Comparison of ENCODE assay signal across 8 cellular contexts in the genomic region with DNA sequence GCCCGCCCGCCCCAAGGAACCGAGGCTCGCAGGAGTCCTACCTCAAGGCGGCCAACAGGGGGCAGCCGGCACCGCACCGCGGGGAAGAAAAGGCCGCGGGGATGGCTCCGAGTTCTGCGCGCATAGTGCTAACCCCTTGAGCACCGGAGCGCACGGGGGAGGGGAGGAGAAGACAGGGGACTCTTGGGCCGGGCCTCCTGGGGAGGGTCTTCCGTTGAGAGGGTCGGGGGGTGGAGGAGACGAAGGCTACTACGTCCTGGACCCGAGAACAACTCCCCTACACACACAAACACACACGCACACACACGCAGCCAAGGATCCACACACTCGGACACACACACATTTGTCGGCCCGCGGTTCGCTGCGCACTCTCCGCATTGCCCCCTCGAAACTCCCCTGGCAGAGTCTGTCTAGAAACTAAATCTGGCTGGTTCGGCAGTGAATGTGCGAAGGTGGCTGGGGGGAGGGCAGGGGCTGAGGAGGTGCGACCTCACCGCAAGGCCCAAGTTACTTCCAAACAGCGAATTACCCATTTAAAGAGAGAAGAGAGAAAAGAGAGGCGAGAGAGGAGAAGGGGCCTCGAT. TPM values are rescaled to one million over a fixed set of nuclear protein-coding genes. Genes with fewer than 3 reads are reported as not detected.
DNase-seq lines count a peak whose midpoint lies in the region; ATAC-seq, FAIRE-seq and TF ChIP-seq lines count a peak whose summit lies in the region.

No MANE protein-coding gene starts in this region.

- TF ChIP-seq POLR2A in IMR-90 (IDR thresholded peaks at IDR 0.05; ENCODE audit: low read depth, low read length) = no peak; the same call in 1 of the 2 replicates
- TF ChIP-seq POLR2A in H1 (IDR thresholded peaks at IDR 0.05; ENCODE audit: control extremely low read depth in 1 of 2, low read depth in 2 of 2, low read length in 2 of 2) = no peak

- no TSS peak for BruUV-seq in IMR-90 (replicated peaks; lab: Mats Ljungman, UMichigan)

- H2AK5ac ChIP-seq in IMR-90 (ENCODE audit: low read depth, low read length) (peak overlapping the region; percentile 99), H1 (ENCODE audit: low read depth, low read length) (no peak overlapping the region)

- 3% methylated on average over 7 of the region's 40 CpGs; no CpG with 5 or more reads in 1 of the 2 experiments for WGBS in IMR-90 (ENCODE audit: extremely low coverage in 2 of 2, insufficient read length in 1 of 2), 2 experiments
- WGBS in SK-N-SH (ENCODE audit: low lambda C conversion rate) = 7% methylated on average over 24 of the region's 40 CpGs
- WGBS in H1 (ENCODE audit: extremely low coverage in 1 of 2, insufficient coverage in 1 of 2, insufficient read length in 1 of 2, insufficient replicate concordance in 2 of 2, low coverage in 1 of 2, low lambda C conversion rate in 2 of 2, missing lambda C conversion rate in 1 of 2), 2 experiments = 1% methylated on average over 21 of the region's 40 CpGs; no CpG with 5 or more reads in 1 of the 2 experiments
- WGBS in lung, 2 donors = 4% methylated on average over 32 to 40 of the region's 40 CpGs

- H3K79me2 ChIP-seq in SK-N-SH (ENCODE audit: insufficient read depth) = peaks cover 77% of the 10 kb centered on the region
- no peaks in the 10 kb centered on the region for H3K79me2 ChIP-seq in H1 (ENCODE audit: control insufficient read depth in 1 of 2, insufficient read depth in 2 of 2, low read length in 2 of 2)

- H3K23me2 ChIP-seq in H1 (ENCODE audit: low read depth, low read length) = peaks cover 66% of the 10 kb centered on the region

- H3K27ac ChIP-seq in IMR-90 (ENCODE audit: insufficient read depth, low read length) (peak overlapping the region; percentile 98), SK-N-SH (ENCODE audit: low read depth in 2 of 2, low read length in 1 of 2) (peak overlapping the region; percentile 24 to 88; a peak in 3 of 4 replicates), H1 (ENCODE audit: low read depth, low read length) (no peak overlapping the region), lung (ENCODE audit: low read depth in 1 of 2, low read length in 1 of 2) (peak overlapping the region in 1 of 2 donors; percentile 80)

- intact Hi-C loops in IMR-90 (cut with micrococcal nuclease) = loop anchor here (1.0 to 10.0 kb wide), 14 partner anchors 217 to 766 kb away; no protein-coding TSS in a partner anchor

- TF ChIP-seq RAD21 in IMR-90 (IDR thresholded peaks at IDR 0.05; ENCODE audit: low read length) (peak; percentile 77), SK-N-SH (IDR thresholded peaks at IDR 0.05; ENCODE audit: low read length) (peak; percentile 71), H1 (IDR thresholded peaks at IDR 0.05 in 1 of 2, conservative IDR thresholded peaks at IDR 0.05 in 1 of 2; ENCODE audit: low read depth in 2 of 2, low read length in 2 of 2) (peak; percentile 82 to 83)

- H3K4ac ChIP-seq in IMR-90 (ENCODE audit: low read depth, low read length) (peak overlapping the region; percentile 98), H1 (replicated peaks; ENCODE audit: insufficient read length, low read depth, low read length) (no peak overlapping the region)

- H3K9ac ChIP-seq in IMR-90 (ENCODE audit: low read depth, low read length) = peak overlapping the region; percentile 100
- peak overlapping the region; percentile 96 for H3K9ac ChIP-seq in SK-N-SH
- H3K9ac ChIP-seq in H1 (replicated peaks in 1 of 4; ENCODE audit: extremely low read depth in 1 of 4, low read depth in 3 of 4, low read length in 3 of 4) = 0 out of 7 replicates have a peak overlapping the region, but pooled peaks of 1 of the 4 experiments have one; percentile 19

- H4K20me1 ChIP-seq in IMR-90 (ENCODE audit: insufficient read depth, low read length) = no peaks in the 10 kb centered on the region
- no peaks in the 10 kb centered on the region for H4K20me1 ChIP-seq in SK-N-SH (ENCODE audit: insufficient read depth)
- peaks cover 5 to 12% of the 10 kb centered on the region in 2 experiments for H4K20me1 ChIP-seq in H1 (replicated peaks in 1 of 2; ENCODE audit: control insufficient read depth in 1 of 2, insufficient read depth in 2 of 2, low read length in 2 of 2)

- H3K27me3 ChIP-seq in IMR-90 (ENCODE audit: control insufficient read depth, insufficient read depth, low read length) = no peaks in the 10 kb centered on the region
- no peaks in the 10 kb centered on the region for H3K27me3 ChIP-seq in SK-N-SH (ENCODE audit: insufficient read depth)
- H3K27me3 ChIP-seq in H1 (replicated peaks in 1 of 4; ENCODE audit: control insufficient read depth in 3 of 4, extremely low read depth in 1 of 4, insufficient read depth in 3 of 4, low read length in 3 of 4) = peaks cover 29 to 86% (median 74%) of the 10 kb centered on the region in 4 experiments
- peaks cover 2% of the 10 kb centered on the region for H3K27me3 ChIP-seq in lung (ENCODE audit: control insufficient read depth, insufficient read depth)

- peaks cover 9% of the 10 kb centered on the region for H3F3A ChIP-seq in SK-N-SH (replicated peaks; ENCODE audit: insufficient read depth)

- H2BK5ac ChIP-seq in IMR-90 (ENCODE audit: low read depth, low read length, poor library complexity, severe bottlenecking) (peak overlapping the region; percentile 95), H1 (ENCODE audit: low read depth, low read length) (peak overlapping the region; percentile 86; the same call in 1 of the 2 replicates)

- peak; percentile 28 for FAIRE-seq in H1 (lab: Jason Lieb, UNC)

- H3K9me2 ChIP-seq in SK-N-SH = no peaks in the 10 kb centered on the region

- H3K4me3 ChIP-seq in IMR-90 (ENCODE audit: insufficient read depth, low read depth, low read length) (peak overlapping the region; percentile 89), SK-N-SH (ENCODE audit: low read depth in 2 of 2, low read length in 1 of 2) (peak overlapping the region; percentile 78 to 83), H1 (ENCODE audit: extremely low read depth in 1 of 4, insufficient read depth in 2 of 4, low read depth in 3 of 4, low read length in 4 of 4) (peak overlapping the region; percentile 42 to 90 (median 70)), lung (peak overlapping the region; percentile 24)

- peak overlapping the region; percentile 98 for H2BK120ac ChIP-seq in IMR-90 (ENCODE audit: low read depth, low read length)
- H2BK120ac ChIP-seq in H1 (replicated peaks; ENCODE audit: low read depth, low read length) = no peak overlapping the region

- dilution Hi-C loops in IMR-90 (cut with HindIII; ENCODE audit: low sequenced_read_pairs, unreplicated experiment) = no loop called here

- H2BK20ac ChIP-seq in IMR-90 (ENCODE audit: low read depth, low read length) (peak overlapping the region; percentile 86; the same call in 1 of the 2 replicates), H1 (ENCODE audit: low read length) (peak overlapping the region; percentile 72; the same call in 1 of the 2 replicates)

- H3K18ac ChIP-seq in IMR-90 (ENCODE audit: low read depth, low read length) (peak overlapping the region; percentile 96), H1 (ENCODE audit: extremely low read depth, low read length) (peak overlapping the region; percentile 73; the same call in 1 of the 2 replicates)

- POLR2A ChIA-PET in IMR-90 (lab: Charles Lee; ENCODE audit: unreplicated experiment) (interaction anchor here (0.6 to 1.9 kb wide), 4 partner anchors 9 to 406 kb away, joined by 3 to 8 read pairs (median 6); no protein-coding TSS in a partner anchor), SK-N-SH (lab: Yijun Ruan, JAX) (no interaction called here), H1 (lab: Charles Lee; ENCODE audit: partially characterized antibody) (interaction anchor here (0.7 to 1.3 kb wide), 2 partner anchors 87 to 135 kb away, joined by 3 read pairs; no protein-coding TSS in a partner anchor)

- TF ChIP-seq EP300 in SK-N-SH (IDR thresholded peaks at IDR 0.05; ENCODE audit: borderline replicate concordance in 1 of 2, low read depth in 1 of 2, low read length in 1 of 2) = no peak
- TF ChIP-seq EP300 in H1 (IDR thresholded peaks at IDR 0.05; ENCODE audit: borderline replicate concordance in 1 of 2, low read depth in 2 of 2, low read length in 2 of 2) = no peak

- H4K91ac ChIP-seq in IMR-90 (ENCODE audit: insufficient read depth, low read depth, low read length) (peak overlapping the region; percentile 99), H1 (replicated peaks; ENCODE audit: insufficient read length, low read length) (no peak overlapping the region)

- peak overlapping the region; percentile 89 for H2AFZ ChIP-seq in IMR-90 (replicated peaks; ENCODE audit: low read length, poor library complexity)
- peak overlapping the region; percentile 74; the same call in 1 of the 2 replicates for H2AFZ ChIP-seq in SK-N-SH (ENCODE audit: low read depth)
- H2AFZ ChIP-seq in H1 (ENCODE audit: low read length) = peak overlapping the region; percentile 60; the same call in 1 of the 2 replicates

- H2BK15ac ChIP-seq in IMR-90 (ENCODE audit: low read depth, low read length) (peak overlapping the region; percentile 97; the same call in 2 of the 3 replicates), H1 (ENCODE audit: low read length) (no peak overlapping the region)

- H3K36me3 ChIP-seq in IMR-90 (ENCODE audit: control insufficient read depth, insufficient read depth, low read length) (peaks cover 21% of the 10 kb centered on the region), SK-N-SH (replicated peaks in 1 of 2; ENCODE audit: control insufficient read depth in 1 of 2, insufficient read depth in 2 of 2, low read length in 1 of 2) (peaks cover 5 to 6% of the 10 kb centered on the region in 2 experiments), H1 (ENCODE audit: control insufficient read depth in 2 of 4, insufficient read depth in 4 of 4, low read length in 3 of 4) (no peaks in the 10 kb centered on the region), lung (ENCODE audit: control insufficient read depth in 2 of 2, insufficient read depth in 2 of 2, low read length in 2 of 2) (no peaks in the 10 kb centered on the region)

- TF ChIP-seq CTCF in IMR-90 (conservative IDR thresholded peaks at IDR 0.05; ENCODE audit: low read depth, low read length) (peak; percentile 66), SK-N-SH (IDR thresholded peaks at IDR 0.05) (peak; percentile 47), H1 (IDR thresholded peaks at IDR 0.05; ENCODE audit: control extremely low read depth in 1 of 3, insufficient read depth in 1 of 3, low read depth in 1 of 3, low read length in 3 of 3) (peak in 2 of 3 experiments; percentile 65 to 74; a peak in 3 of 4 replicates), lung (IDR thresholded peaks at IDR 0.05; ENCODE audit: control extremely low read depth, extremely low read depth) (peak; percentile 22)

- H4K5ac ChIP-seq in IMR-90 (ENCODE audit: low read depth, low read length) = peak overlapping the region; percentile 91
- H4K5ac ChIP-seq in H1 (ENCODE audit: insufficient read length, low read depth, low read length) = peak overlapping the region; percentile 73

- CTCF ChIA-PET in IMR-90 (lab: Yijun Ruan, JAX) = interaction anchor here (1.3 kb wide), 1 partner anchor 412 kb away, joined by 3 read pairs; no protein-coding TSS in a partner anchor
- CTCF ChIA-PET in SK-N-SH (lab: Yijun Ruan, JAX) = interaction anchor here (0.8 to 4.1 kb wide), 9 partner anchors 9 to 766 kb away, joined by 3 to 24 read pairs (median 3); no protein-coding TSS in a partner anchor
- CTCF ChIA-PET in H1 (lab: Charles Lee; ENCODE audit: partially characterized antibody) = interaction anchor here (0.7 to 3.2 kb wide), 9 partner anchors 59 to 265 kb away, joined by 3 to 18 read pairs (median 3); no protein-coding TSS in a partner anchor

- DNase-seq in DMS153 treated with DMSO at 0.1 percent for 48 hours (lab: John Stamatoyannopoulos, UW; ENCODE audit: unreplicated experiment) (peak; percentile 14), IMR-90 (peak; percentile 88), SK-N-SH (peak; percentile 92), H1 (ENCODE audit: low read depth in 1 of 2, low spot score in 2 of 2) (peak in 1 of 2 experiments; percentile 89), lung (ENCODE audit: low spot score) (peak; percentile 78), OCI-M2 (lab: John Stamatoyannopoulos, UW; ENCODE audit: unreplicated experiment) (no peak)
- peak; percentile 64 for DNase-seq in stimulated activated naive CD8-positive, alpha-beta T cell treated with anti-CD3 and anti-CD28 coated beads, Interleukin-15, Interleukin-2, amounts not matched to agents 100 U/mL and 50 U/mL, for 24 hours

- peak overlapping the region; percentile 98 for H2AK9ac ChIP-seq in IMR-90 (replicated peaks; ENCODE audit: low read depth, low read length, poor library complexity)

- H2BK12ac ChIP-seq in H1 (ENCODE audit: low read depth, low read length) = peak overlapping the region; percentile 45

- H3K79me1 ChIP-seq in IMR-90 (ENCODE audit: low read depth in 1 of 2, low read length in 2 of 2) (peaks cover 0 to 26% of the 10 kb centered on the region in 2 experiments; a peak in 1 of 4 replicates), H1 (ENCODE audit: low read depth, low read length) (no peaks in the 10 kb centered on the region)

- ATAC-seq in GM21390 (IDR thresholded peaks at IDR 0.05; ENCODE audit: unreplicated experiment) = peak; percentile 64
- peak; percentile 40 for ATAC-seq in IMR-90 (ENCODE audit: low read depth)
- peak; percentile 80 for ATAC-seq in lung (ENCODE audit: insufficient read depth, low FRiP score)
- ATAC-seq in stimulated activated naive CD8-positive, alpha-beta T cell treated with anti-CD3 and anti-CD28 coated beads, Interleukin-15, Interleukin-2, amounts not matched to agents 100 U/mL and 50 U/mL, for 24 hours = peak; percentile 47

- H4K8ac ChIP-seq in IMR-90 (ENCODE audit: low read depth in 2 of 2, low read length in 2 of 2) (peak overlapping the region; percentile 96 to 99), H1 (ENCODE audit: extremely low read depth, insufficient read depth, low read length) (no peak overlapping the region; the same call in 1 of the 2 replicates)

- H3K23ac ChIP-seq in IMR-90 (ENCODE audit: low read depth, low read length) = peak overlapping the region; percentile 100
- no peak overlapping the region for H3K23ac ChIP-seq in H1 (ENCODE audit: insufficient read length)

- H3K56ac ChIP-seq in IMR-90 (ENCODE audit: extremely low read depth, insufficient read depth, low read length) = peak overlapping the region; percentile 99
- no peak overlapping the region for H3K56ac ChIP-seq in H1 (replicated peaks; ENCODE audit: insufficient read length, low read depth, low read length)

- H3K4me1 ChIP-seq in IMR-90 (ENCODE audit: control insufficient read depth, insufficient read depth, low read length) (peaks cover 14% of the 10 kb centered on the region), SK-N-SH (ENCODE audit: control insufficient read depth in 1 of 2, insufficient read depth in 2 of 2, low read depth in 1 of 2, low read length in 1 of 2) (peaks cover 0 to 29% of the 10 kb centered on the region in 2 experiments; a peak in 2 of 4 replicates), H1 (replicated peaks in 1 of 4; ENCODE audit: control insufficient read depth in 3 of 4, insufficient read depth in 4 of 4, low read length in 3 of 4) (peaks cover 3 to 34% (median 19%) of the 10 kb centered on the region in 4 experiments), lung (ENCODE audit: control insufficient read depth in 2 of 2, insufficient read depth in 2 of 2, low read length in 2 of 2) (peaks cover 0 to 5% of the 10 kb centered on the region in 2 donors)

- H3K9me1 ChIP-seq in IMR-90 (ENCODE audit: insufficient read depth, low read length) = peaks cover 10% of the 10 kb centered on the region

- peak overlapping the region; percentile 98 for H3K14ac ChIP-seq in IMR-90 (replicated peaks; ENCODE audit: low read depth, low read length)
- no peak overlapping the region for H3K14ac ChIP-seq in H1 (ENCODE audit: insufficient read length)

- H3K9me3 ChIP-seq in IMR-90 (ENCODE audit: control insufficient read depth, insufficient read depth, low read length) = no peaks in the 10 kb centered on the region
- H3K9me3 ChIP-seq in SK-N-SH = no peaks in the 10 kb centered on the region
- no peaks in the 10 kb centered on the region for H3K9me3 ChIP-seq in H1 (ENCODE audit: insufficient read depth in 2 of 2, low read depth in 1 of 2, low read length in 1 of 2)
- H3K9me3 ChIP-seq in lung (ENCODE audit: control insufficient read depth in 2 of 2, insufficient read depth in 1 of 2, low read length in 1 of 2) = peaks cover 0 to 2% of the 10 kb centered on the region in 2 donors

- in situ Hi-C loops in IMR-90 (cut with MboI; ENCODE audit: low sequenced_read_pairs) = loop anchor here (5.0 to 10.0 kb wide), 6 partner anchors 237 to 1060 kb away; no protein-coding TSS in a partner anchor

- H3K4me2 ChIP-seq in IMR-90 (ENCODE audit: low read depth, low read length) = peak overlapping the region; percentile 82
- H3K4me2 ChIP-seq in SK-N-SH = peak overlapping the region; percentile 98
- peak overlapping the region; percentile 99 for H3K4me2 ChIP-seq in H1 (ENCODE audit: insufficient read depth in 1 of 2, low read depth in 2 of 2, low read length in 2 of 2)

RNA-seq across cellular contexts. Expression of gene WNT5A, which starts 1.8 kb away (rescaled TPM):
- total RNA-seq in IMR-90 (2012; rRNA removed) = 204 and 224 TPM in 2 replicates
- polyA plus RNA-seq in IMR-90 (2012; rRNA removed) = 229 and 231 TPM in 2 replicates
- polyA plus RNA-seq in IMR-90 (2012; cell fraction: cytosol; rRNA removed) = 120 and 337 TPM in 2 replicates
- 410 and 708 TPM in 2 replicates for polyA plus RNA-seq in IMR-90 (2012; cell fraction: nucleus; rRNA removed; ENCODE audit: low replicate concordance)
- polyA plus RNA-seq in SK-N-SH (2012; rRNA removed) = 27.1 and 30.7 TPM in 2 replicates
- polyA plus RNA-seq in SK-N-SH (2012; cell fraction: cytosol; rRNA removed) = 13.5 and 23.5 TPM in 2 replicates
- polyA plus RNA-seq in SK-N-SH (2012; cell fraction: nucleus; rRNA removed) = 57.8 and 62.1 TPM in 2 replicates
- total RNA-seq in H1 (2021; fragmentation: NEBNext Ultra II Directional; extraction: Animal tissue kit (Norgen Biotek cat#: 25700)) = 3.3 and 5.6 TPM in 2 replicates
- polyA plus RNA-seq in H1 (2011; rRNA removed) = 3.9 and 4.2 TPM in 2 replicates
- polyA plus RNA-seq in H1 (2011; cell fraction: cytosol; rRNA removed) = 2.8 TPM
- 8.1 TPM for polyA plus RNA-seq in H1 (2011; cell fraction: nucleus; rRNA removed)
- 2.7 to 4.3 TPM (median 3.2 TPM) in 4 replicates for polyA plus RNA-seq in H1 (2012, experiment 1 of 2)
- 0.49 TPM for polyA plus RNA-seq in H1 (2012, experiment 2 of 2)
- 2.2 TPM for polyA plus RNA-seq in H1 (2013, experiment 1 of 2)
- polyA plus RNA-seq in H1 (2013, experiment 2 of 2) = 2.2 TPM
- 6.5 and 13.0 TPM in 2 replicates for polyA minus RNA-seq in H1 (2011; rRNA and poly(A)+ RNA removed)
- polyA minus RNA-seq in H1 (2011; cell fraction: cytosol; rRNA and poly(A)+ RNA removed) = 10.1 TPM
- 12.2 TPM for polyA minus RNA-seq in H1 (2011; cell fraction: nucleus; rRNA and poly(A)+ RNA removed)
- total RNA-seq in lung = 10 to 100 TPM; 16.4 to 22.2 TPM
- 1 to 10 TPM; 5.8 to 6.0 TPM for polyA plus RNA-seq in lung

Comparison
In these comparisons a context has a peak if more than half of its experiments do, and no peak if none do; other contexts are left out.
1. H3K4me3 ChIP-seq: peak in every context shown above with its lines; median percentile 89 in IMR-90; 80 in SK-N-SH; 70 in H1; 24 in lung.